9 cellular contexts compared by ENCODE assay signal in the genomic region with DNA sequence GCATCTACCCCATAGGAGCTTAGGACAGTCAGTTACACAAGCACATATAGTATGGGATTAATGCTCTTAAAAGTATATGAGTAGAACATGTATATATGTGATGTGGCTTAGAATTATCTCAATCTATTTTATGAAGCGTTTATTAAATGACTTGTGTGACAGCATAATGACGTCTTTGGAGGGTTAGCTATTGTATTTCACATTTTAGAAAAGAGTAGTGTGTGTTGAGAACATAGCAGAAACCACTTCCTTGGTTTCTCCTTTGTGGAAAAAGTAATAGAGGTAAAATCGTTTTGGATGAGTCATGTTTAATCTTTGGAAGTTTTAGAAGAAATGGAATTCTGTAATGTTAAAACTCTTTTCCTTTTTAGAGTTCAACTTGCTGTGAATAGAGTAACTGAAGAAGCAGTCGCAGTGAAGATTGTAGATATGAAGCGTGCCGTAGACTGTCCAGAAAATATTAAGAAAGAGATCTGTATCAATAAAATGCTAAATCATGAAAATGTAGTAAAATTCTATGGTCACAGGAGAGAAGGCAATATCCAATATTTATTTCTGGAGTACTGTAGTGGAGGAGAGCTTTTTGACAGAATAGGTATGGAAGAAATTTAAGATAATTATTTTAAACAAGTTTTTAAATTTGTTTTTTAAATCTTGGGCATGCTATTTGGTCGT. TPM values are rescaled to one million over a fixed set of nuclear protein-coding genes. Genes with fewer than 3 reads are reported as not detected.
DNase-seq lines count a peak whose midpoint lies in the region; ATAC-seq, FAIRE-seq and TF ChIP-seq lines count a peak whose summit lies in the region.
"Had no signal": no experiment of that assay in that cellular context is flagged by ENCODE, and none has a peak within 500 bp of the region (broad histone marks: within the 10 kb centered on the region; RNA-seq: fewer than 3 reads in every experiment).

No MANE protein-coding gene starts in this region.

- no peak overlapping the region for H3K4ac ChIP-seq in mesendoderm (ENCODE audit: low read depth, low read length)

- peak overlapping the region; percentile 98 for H3K56ac ChIP-seq in mesendoderm (ENCODE audit: low read length)

- no peak overlapping the region for H2AK5ac ChIP-seq in mesendoderm (ENCODE audit: low read length)

- H3K27me3 ChIP-seq in CD8-positive, alpha-beta T cell (ENCODE audit: insufficient read depth, low read length): no peaks in the 10 kb centered on the region
- H3K27me3 ChIP-seq in mesendoderm (ENCODE audit: insufficient read depth, low read length, poor library complexity): no peaks in the 10 kb centered on the region

- peak overlapping the region; percentile 61 for H3K18ac ChIP-seq in mesendoderm (ENCODE audit: low read length)

- H3K4me1 Mint-ChIP-seq in CD8-positive, alpha-beta T cell (ENCODE audit: low read depth): peaks cover 17% of the 10 kb centered on the region
- H3K4me1 Mint-ChIP-seq in IgD-negative memory B cell: peaks cover 9 to 12% (median 10%) of the 10 kb centered on the region in 3 donors

- no peaks in the 10 kb centered on the region for H3K27me3 Mint-ChIP-seq in CD8-positive, alpha-beta T cell (ENCODE audit: low read depth)
- H3K27me3 Mint-ChIP-seq in IgD-negative memory B cell: peaks cover 2% of the 10 kb centered on the region

- peak overlapping the region; percentile 55 for H3K4me3 Mint-ChIP-seq in CD8-positive, alpha-beta T cell
- peak overlapping the region; percentile 88 to 99 (median 96) for H3K4me3 Mint-ChIP-seq in IgD-negative memory B cell

- no peaks in the 10 kb centered on the region for H3K9me3 ChIP-seq in CD8-positive, alpha-beta T cell (ENCODE audit: low read length)
- H3K9me3 ChIP-seq in mucosa of descending colon: no peaks in the 10 kb centered on the region

- H3K79me1 ChIP-seq in mesendoderm (ENCODE audit: low read length): peaks cover 3% of the 10 kb centered on the region

- H2BK15ac ChIP-seq in mesendoderm (replicated peaks; ENCODE audit: low read depth): no peak overlapping the region

- H3K23ac ChIP-seq in mesendoderm (ENCODE audit: low read length): no peak overlapping the region

- no peak overlapping the region for H3K27ac ChIP-seq in CD8-positive, alpha-beta T cell (ENCODE audit: low read depth, low read length)
- no peak overlapping the region for H3K27ac ChIP-seq in mesendoderm (ENCODE audit: low read depth, low read length)

- H3K36me3 ChIP-seq in CD8-positive, alpha-beta T cell (ENCODE audit: insufficient read depth, low read length): no peaks in the 10 kb centered on the region
- H3K36me3 ChIP-seq in mesendoderm (ENCODE audit: control insufficient read depth, insufficient read depth, low read length): no peaks in the 10 kb centered on the region
- no peaks in the 10 kb centered on the region for H3K36me3 ChIP-seq in mucosa of descending colon (ENCODE audit: low read depth)

- intact Hi-C loops in CD8-positive, alpha-beta T cell (cut with DNase I, micrococcal nuclease): loop anchor here (2.0 to 10.0 kb wide), 5 partner anchors 245 to 1003 kb away; a partner anchor contains a TSS
- intact Hi-C loops in mucosa of descending colon (cut with DNase I, micrococcal nuclease): no loop called here

- no CpG with 5 or more reads among the region's 7 CpGs for WGBS in mesendoderm (ENCODE audit: extremely low coverage, insufficient coverage, low lambda C conversion rate)

- DNase-seq in CD8-positive, alpha-beta T cell: no peak
- DNase-seq in astrocyte of the hippocampus (ENCODE audit: low read depth, low spot score) (peak; percentile 31), mesendoderm (no peak), frontal cortex (ENCODE audit: low spot score in 2 of 2) (no peak), anterior cingulate cortex (lab: John Stamatoyannopoulos, UW) (no peak), mucosa of descending colon (no peak)
- DNase-seq: left cardiac atrium had no signal

- peak overlapping the region; percentile 82 for H3K4me2 ChIP-seq in mesendoderm (ENCODE audit: low read length)

- H2BK120ac ChIP-seq in mesendoderm (ENCODE audit: low read depth, low read length): no peak overlapping the region

- no peak for ATAC-seq in CD8-positive, alpha-beta T cell
- no peak for ATAC-seq in GM18868 (IDR thresholded peaks at IDR 0.05; ENCODE audit: unreplicated experiment)
- no peak for ATAC-seq in mucosa of descending colon

- peaks cover 12% of the 10 kb centered on the region for H3K4me1 ChIP-seq in CD8-positive, alpha-beta T cell (ENCODE audit: insufficient read depth, low read length)
- no peaks in the 10 kb centered on the region for H3K4me1 ChIP-seq in mesendoderm (ENCODE audit: control insufficient read depth, low read depth, low read length)
- H3K4me1 ChIP-seq in mucosa of descending colon (ENCODE audit: low read depth): peaks cover 5% of the 10 kb centered on the region

- peaks cover 6% of the 10 kb centered on the region for H3K36me3 Mint-ChIP-seq in CD8-positive, alpha-beta T cell
- no peaks in the 10 kb centered on the region for H3K36me3 Mint-ChIP-seq in IgD-negative memory B cell

- FAIRE-seq in frontal cortex (lab: Jason Lieb, UNC): no peak

- no peak overlapping the region for H3K27ac Mint-ChIP-seq in CD8-positive, alpha-beta T cell
- H3K27ac Mint-ChIP-seq in IgD-negative memory B cell: peak overlapping the region in 2 of 3 donors; percentile 93 to 100

- H3K4me3 ChIP-seq in CD8-positive, alpha-beta T cell (ENCODE audit: low read depth, low read length): no peak overlapping the region
- peak overlapping the region; percentile 90 for H3K4me3 ChIP-seq in mesendoderm (ENCODE audit: low read length)
- no peak overlapping the region for H3K4me3 ChIP-seq in mucosa of descending colon

- POLR2A ChIA-PET in CD8-positive, alpha-beta T cell (lab: Charles Lee): interaction anchor here (2.6 to 3.6 kb wide), 2 partner anchors 24 to 35 kb away, joined by 5 to 35 read pairs; a partner anchor contains a TSS

- peaks cover 10% of the 10 kb centered on the region for H3K79me2 ChIP-seq in mesendoderm (ENCODE audit: control insufficient read depth, insufficient read depth, low read length)

- CTCF ChIA-PET in CD8-positive, alpha-beta T cell (lab: Charles Lee): interaction anchor here (1.0 to 1.7 kb wide), 4 partner anchors 12 to 260 kb away, joined by 3 to 4 read pairs (median 3); a partner anchor contains a TSS

- H4K8ac ChIP-seq in mesendoderm (ENCODE audit: low read depth, low read length): no peak overlapping the region

- no peak for TF ChIP-seq CTCF in CD8-positive, alpha-beta T cell (IDR thresholded peaks at IDR 0.05)
- no peak for TF ChIP-seq CTCF in mucosa of descending colon (IDR thresholded peaks at IDR 0.05)

- no peaks in the 10 kb centered on the region for H3K9me3 Mint-ChIP-seq in CD8-positive, alpha-beta T cell
- H3K9me3 Mint-ChIP-seq in IgD-negative memory B cell: no peaks in the 10 kb centered on the region

- no peak overlapping the region for H2BK5ac ChIP-seq in mesendoderm (ENCODE audit: low read length)

- peak overlapping the region; percentile 91 for H3K9ac ChIP-seq in mesendoderm (ENCODE audit: low read length)

- H4K5ac ChIP-seq in mesendoderm (ENCODE audit: low read length): no peak overlapping the region

RNA-seq across cellular contexts. Expression of a gene that starts 2.4 kb away (rescaled TPM):
- total RNA-seq in CD8-positive, alpha-beta T cell: 1 to 10 TPM; 8.1 to 8.7 TPM
- 2.8 TPM for polyA plus RNA-seq in IgD-negative memory B cell
- 84.7 TPM for polyA plus RNA-seq in mesendoderm (2013, experiment 1 of 2)
- 83.7 TPM for polyA plus RNA-seq in mesendoderm (2013, experiment 2 of 2)
- 13.5 TPM for total RNA-seq in frontal cortex
- 10 to 100 TPM in 1 of 3 donors, 1 to 10 TPM in 2; 5.6 to 15.0 (median 8.8) TPM for total RNA-seq in mucosa of descending colon

RNA-seq across cellular contexts. Expression of a gene that starts 34.7 kb away (rescaled TPM):
- 10 to 100 TPM; 45.5 to 46.8 TPM for total RNA-seq in CD8-positive, alpha-beta T cell
- polyA plus RNA-seq in IgD-negative memory B cell: 57.7 TPM
- 126 TPM for polyA plus RNA-seq in mesendoderm (2013, experiment 1 of 2)
- 125 TPM for polyA plus RNA-seq in mesendoderm (2013, experiment 2 of 2)
- total RNA-seq in frontal cortex (77.5 TPM), mucosa of descending colon (100 to 1,000 TPM in 1 of 3 donors, 10 to 100 TPM in 2; 88.4 to 137 (median 89.6) TPM)

RNA-seq across cellular contexts. Expression of a gene that starts 53.3 kb away (rescaled TPM):
- total RNA-seq in CD8-positive, alpha-beta T cell: not detected
- polyA plus RNA-seq in IgD-negative memory B cell: not detected
- 0.01 TPM for polyA plus RNA-seq in mesendoderm (2013, experiment 1 of 2)
- 0.06 TPM for polyA plus RNA-seq in mesendoderm (2013, experiment 2 of 2)
- total RNA-seq in frontal cortex (0.82 TPM), mucosa of descending colon (under 1 TPM in 1 of 3 donors, not detected in 2; 0.38 TPM)
- total RNA-seq: left cardiac atrium had no signal

RNA-seq across cellular contexts. Expression of a gene that starts 58.1 kb away (rescaled TPM):
- 10 to 100 TPM; 20.5 to 22.4 TPM for total RNA-seq in CD8-positive, alpha-beta T cell
- polyA plus RNA-seq in IgD-negative memory B cell: 41.8 TPM
- 134 TPM for polyA plus RNA-seq in mesendoderm (2013, experiment 1 of 2)
- polyA plus RNA-seq in mesendoderm (2013, experiment 2 of 2): 132 TPM
- total RNA-seq in frontal cortex (115 TPM), mucosa of descending colon (10 to 100 TPM; 70.6 to 83.1 (median 77.0) TPM)

Comparison
In these comparisons a context has a peak if more than half of its experiments do, and no peak if none do; other contexts are left out.
1. intact Hi-C loops: an anchor here in CD8-positive, alpha-beta T cell (2.0 to 10.0 kb wide); none called in mucosa of descending colon.